8 cellular contexts compared by ENCODE assay signal in the genomic region with DNA sequence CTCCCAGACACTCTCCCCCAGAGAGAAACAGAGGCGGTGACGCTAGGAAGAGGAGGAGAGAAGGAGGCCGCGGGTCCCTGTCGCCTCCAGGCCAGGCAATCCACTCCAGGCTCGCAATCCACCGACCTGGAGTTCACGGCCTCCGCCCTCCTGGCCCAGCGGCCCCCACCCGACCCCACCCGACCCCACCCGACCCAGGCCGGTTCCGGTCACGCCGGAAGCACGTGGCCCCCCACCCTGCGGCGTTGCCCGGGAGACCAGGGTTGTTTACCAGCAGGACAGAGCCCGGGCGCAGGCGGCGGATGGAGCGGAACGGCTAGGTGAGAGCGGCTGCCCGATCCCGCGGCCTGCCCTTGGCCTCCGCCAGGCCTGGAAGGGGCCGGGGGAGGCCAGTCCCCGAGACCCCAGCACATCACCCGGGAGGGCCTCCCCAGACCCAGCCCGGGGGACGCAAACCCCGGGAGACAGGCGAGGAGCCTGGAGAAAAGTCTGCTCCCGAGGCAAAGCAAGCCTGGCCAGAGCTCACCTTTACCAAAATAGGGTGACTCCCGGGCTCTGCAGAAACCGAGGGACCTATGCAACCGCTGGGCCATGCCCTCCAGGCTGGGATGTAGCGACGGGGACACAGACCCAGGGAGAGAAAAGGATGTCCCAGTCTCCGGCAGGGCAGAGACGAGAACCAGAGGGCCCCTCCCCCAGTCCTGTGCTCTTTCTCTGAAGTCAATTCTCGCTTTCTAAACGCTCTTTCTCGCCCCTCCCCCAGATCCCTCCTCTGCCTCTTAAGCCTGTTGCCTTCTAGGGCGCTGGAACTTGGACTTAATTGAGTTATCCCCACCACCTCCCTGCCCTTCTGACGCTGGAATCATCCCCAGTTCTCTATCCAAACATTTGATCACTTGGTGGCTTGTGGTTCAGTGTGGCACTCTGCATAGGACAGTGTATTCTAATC. TPM values are rescaled to one million over a fixed set of nuclear protein-coding genes. Genes with fewer than 3 reads are reported as not detected.
DNase-seq lines count a peak whose midpoint lies in the region; ATAC-seq and TF ChIP-seq lines count a peak whose summit lies in the region.

A gene with protein sequence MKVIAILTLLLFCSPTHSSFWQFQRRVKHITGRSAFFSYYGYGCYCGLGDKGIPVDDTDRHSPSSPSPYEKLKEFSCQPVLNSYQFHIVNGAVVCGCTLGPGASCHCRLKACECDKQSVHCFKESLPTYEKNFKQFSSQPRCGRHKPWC (minus strand): TSS at position 685 of the 949 bp plus-strand sequence. CDS start 9,155 bp downstream, outside the sequence.
A gene with protein sequence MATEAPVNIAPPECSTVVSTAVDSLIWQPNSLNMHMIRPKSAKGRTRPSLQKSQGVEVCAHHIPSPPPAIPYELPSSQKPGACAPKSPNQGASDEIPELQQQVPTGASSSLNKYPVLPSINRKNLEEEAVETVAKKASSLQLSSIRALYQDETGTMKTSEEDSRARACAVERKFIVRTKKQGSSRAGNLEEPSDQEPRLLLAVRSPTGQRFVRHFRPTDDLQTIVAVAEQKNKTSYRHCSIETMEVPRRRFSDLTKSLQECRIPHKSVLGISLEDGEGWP (plus strand): TSS at position 263 of the 949 bp plus-strand sequence. CDS start 4,466 bp downstream, outside the sequence.

- H3K4me1 Mint-ChIP-seq in IgD-negative memory B cell (peaks cover 16 to 18% (median 16%) of the 10 kb centered on the region in 3 donors), natural killer cell (peaks cover 44 to 53% of the 10 kb centered on the region in 2 donors)

- intact Hi-C loops in natural killer cell (cut with micrococcal nuclease), result no loop called here

- no peaks in the 10 kb centered on the region for H3K36me3 Mint-ChIP-seq in IgD-negative memory B cell
- H3K36me3 Mint-ChIP-seq in natural killer cell, result no peaks in the 10 kb centered on the region

- H3K36me3 ChIP-seq in endocrine pancreas (ENCODE audit: control insufficient read depth, insufficient read depth, low read length), result no peaks in the 10 kb centered on the region

- H3K27me3 ChIP-seq in endocrine pancreas (ENCODE audit: control insufficient read depth, insufficient read depth, low read length), result no peaks in the 10 kb centered on the region

- H3K27me3 Mint-ChIP-seq in IgD-negative memory B cell, result peaks cover 34% of the 10 kb centered on the region
- H3K27me3 Mint-ChIP-seq in natural killer cell (ENCODE audit: low read depth in 2 of 2), result peaks cover 7 to 9% of the 10 kb centered on the region in 2 donors

- no peak for TF ChIP-seq CTCF in natural killer cell (IDR thresholded peaks at IDR 0.05)

- H3K27ac Mint-ChIP-seq in IgD-negative memory B cell (peak within 1 kb of the TSS; percentile 68 to 87 (median 71)), natural killer cell (peak within 1 kb of the TSS; percentile 85 to 86)

- H3K4me3 Mint-ChIP-seq in IgD-negative memory B cell (peak within 1 kb of the TSS; percentile 49 to 92 (median 86)), natural killer cell (peak within 1 kb of the TSS; percentile 85)

- H3K9me3 Mint-ChIP-seq in IgD-negative memory B cell (no peaks in the 10 kb centered on the region), natural killer cell (peaks cover 0 to 2% of the 10 kb centered on the region in 2 donors)

- no peaks in the 10 kb centered on the region for H3K9me3 ChIP-seq in endocrine pancreas (ENCODE audit: control insufficient read depth, low read length)

- peak; percentile 77 to 86 for DNase-seq in activated CD4-positive, alpha-beta T cell treated with anti-CD3 and anti-CD28 coated beads, Interleukin-2, amount 50 U/mL, for 48 hours
- DNase-seq in natural killer cell (peak; percentile 62), superior temporal gyrus (ENCODE audit: extremely low spot score) (peak; percentile 40), NCI-H1105 treated with DMSO at 0.1 percent for 48 hours (lab: John Stamatoyannopoulos, UW) (no peak)

- ATAC-seq in natural killer cell (peak; percentile 52 to 68 (median 66)), HG03039 (IDR thresholded peaks at IDR 0.05; ENCODE audit: unreplicated experiment) (no peak), HG02759 (IDR thresholded peaks at IDR 0.05; ENCODE audit: unreplicated experiment) (no peak)

- peak within 1 kb of the TSS; percentile 61 for H3K4me3 ChIP-seq in endocrine pancreas (ENCODE audit: control insufficient read depth, insufficient read depth, low read length)

- H3K4me1 ChIP-seq in endocrine pancreas (ENCODE audit: control insufficient read depth, insufficient read depth, low read length), result no peaks in the 10 kb centered on the region

- H3K9ac ChIP-seq in endocrine pancreas (ENCODE audit: control insufficient read depth, insufficient read depth, low read length), result peak within 1 kb of the TSS; percentile 66

RNA-seq across cellular contexts. Expression of the first gene that starts in this region (rescaled TPM):
- not detected for polyA plus RNA-seq in IgD-negative memory B cell
- not detected for total RNA-seq in natural killer cell

RNA-seq across cellular contexts. Expression of the second gene that starts in this region (rescaled TPM):
- polyA plus RNA-seq in IgD-negative memory B cell, result 0.39 TPM
- 1 to 10 TPM; 2.5 to 3.6 (median 3.5) TPM for total RNA-seq in natural killer cell

Comparison
In these comparisons a context has a peak if more than half of its experiments do, and no peak if none do; other contexts are left out.
1. ATAC-seq: peak in natural killer cell (3 of 3); none in HG03039 (single experiment) and HG02759 (single experiment).